In the genomic region with DNA sequence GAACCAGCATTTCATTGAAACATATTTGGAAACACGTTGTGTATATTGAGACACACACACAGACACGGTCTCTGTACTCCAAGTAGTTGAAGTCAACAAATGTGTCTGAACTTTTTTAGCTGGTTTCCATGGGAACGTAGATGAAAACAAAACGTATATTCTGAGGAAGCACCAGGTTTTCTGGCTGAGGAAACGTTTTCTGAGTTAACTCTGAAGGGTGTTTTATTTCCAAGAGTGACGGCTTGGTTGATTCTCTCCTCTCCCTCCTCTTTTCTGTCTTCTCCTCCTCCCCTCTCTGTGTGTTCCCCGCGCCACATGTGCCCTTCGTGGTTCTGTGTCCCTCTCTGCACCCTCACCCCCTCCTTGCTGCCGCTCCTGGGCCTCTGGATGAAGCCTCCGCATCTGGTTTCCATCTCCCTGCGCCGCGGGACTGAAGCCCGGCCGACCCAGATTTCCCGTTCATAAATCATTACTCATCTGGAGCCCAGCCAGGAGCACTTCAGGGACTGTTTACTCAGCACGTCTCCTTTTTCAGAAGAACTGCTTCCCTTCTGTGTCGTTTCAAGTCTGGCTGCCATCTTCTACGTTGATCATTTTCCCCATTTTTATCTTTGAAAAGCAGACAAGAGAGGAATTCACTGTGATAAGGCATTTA, we compare ENCODE assay signal across 9 cellular contexts.
DNase-seq lines count a peak whose midpoint lies in the region; ATAC-seq and TF ChIP-seq lines count a peak whose summit lies in the region.
"Had no signal": no experiment of that assay in that cellular context is flagged by ENCODE, and none has a peak within 500 bp of the region (broad histone marks: within the 10 kb centered on the region; RNA-seq: fewer than 3 reads in every experiment).

No MANE protein-coding gene starts in this region.

- intact Hi-C loops in activated CD4-positive, alpha-beta memory T cell treated with anti-CD3 and anti-CD28 coated beads for 36 hours (cut with micrococcal nuclease): loop anchor here (10.0 kb wide), 1 partner anchor 136 kb away; no protein-coding TSS in a partner anchor
- intact Hi-C loops in ascending aorta (cut with DNase I): loop anchor here (1.0 to 5.0 kb wide), 4 partner anchors 24 to 69 kb away; no protein-coding TSS in a partner anchor

- peaks cover 0 to 4% of the 10 kb centered on the region in 2 donors for H3K9me3 ChIP-seq in ascending aorta

- TF ChIP-seq CTCF in ascending aorta (IDR thresholded peaks at IDR 0.05): no peak

- H3K27me3 ChIP-seq in ascending aorta: no peaks in the 10 kb centered on the region

- H3K36me3 ChIP-seq in ascending aorta: no peaks in the 10 kb centered on the region

- H3K4me3 ChIP-seq in ascending aorta (peak overlapping the region; percentile 2 to 37), skin epidermis (peak overlapping the region in 1 of 7 experiments; percentile 10)

- peak; percentile 60 for DNase-seq in activated CD4-positive, alpha-beta memory T cell treated with anti-CD3 and anti-CD28 coated beads for 36 hours
- DNase-seq in activated CD4-positive, alpha-beta memory T cell treated with anti-CD3 and anti-CD28 coated beads, Interleukin-2, amount 10 ng/mL, durations not matched to agents 7 days and 5 days: no peak
- peak; percentile 22 for DNase-seq in NCI-H526 treated with DMSO at 0.1 percent for 48 hours (lab: John Stamatoyannopoulos, UW)
- DNase-seq in ascending aorta (ENCODE audit: low spot score in 2 of 2): peak; percentile 70 to 96
- DNase-seq in iPS-NIHi7 (ENCODE audit: extremely low spot score): peak; percentile 23
- DNase-seq: DND-41 had no signal

- H3K9me3 Mint-ChIP-seq in activated CD4-positive, alpha-beta memory T cell treated with anti-CD3 and anti-CD28 coated beads for 36 hours: peaks cover 3% of the 10 kb centered on the region
- H3K9me3 Mint-ChIP-seq in activated CD4-positive, alpha-beta memory T cell treated with anti-CD3 and anti-CD28 coated beads, Interleukin-2, amount 10 ng/mL, durations not matched to agents 7 days and 5 days: no peaks in the 10 kb centered on the region

- H3K27ac ChIP-seq in ascending aorta (peak overlapping the region; percentile 75 to 76), skin epidermis (peak overlapping the region in 20 of 21 experiments; percentile 45 to 87 (median 64))

- H3K4me1 ChIP-seq in ascending aorta: peaks cover 0 to 22% of the 10 kb centered on the region in 2 donors

- H3K36me3 Mint-ChIP-seq in activated CD4-positive, alpha-beta memory T cell treated with anti-CD3 and anti-CD28 coated beads for 36 hours: no peaks in the 10 kb centered on the region
- H3K36me3 Mint-ChIP-seq in activated CD4-positive, alpha-beta memory T cell treated with anti-CD3 and anti-CD28 coated beads, Interleukin-2, amount 10 ng/mL, durations not matched to agents 7 days and 5 days (ENCODE audit: low read depth): no peaks in the 10 kb centered on the region

- CTCF ChIA-PET in activated CD4-positive, alpha-beta memory T cell treated with anti-CD3 and anti-CD28 coated beads for 36 hours (lab: Charles Lee): interaction anchor here (0.9 kb wide), 1 partner anchor 10 kb away, joined by 3 read pairs; no protein-coding TSS in a partner anchor
- CTCF ChIA-PET in activated CD4-positive, alpha-beta memory T cell treated with anti-CD3 and anti-CD28 coated beads, Interleukin-2, amount 10 ng/mL, durations not matched to agents 7 days and 5 days (lab: Charles Lee): interaction anchor here (0.6 to 1.6 kb wide), 2 partner anchors 184 to 221 kb away, joined by 3 to 6 read pairs; no protein-coding TSS in a partner anchor

- H3K4me1 Mint-ChIP-seq in activated CD4-positive, alpha-beta memory T cell treated with anti-CD3 and anti-CD28 coated beads for 36 hours (ENCODE audit: low read depth): peaks cover 9% of the 10 kb centered on the region
- H3K4me1 Mint-ChIP-seq in activated CD4-positive, alpha-beta memory T cell treated with anti-CD3 and anti-CD28 coated beads, Interleukin-2, amount 10 ng/mL, durations not matched to agents 7 days and 5 days: peaks cover 5% of the 10 kb centered on the region

- ATAC-seq in GM19452 (IDR thresholded peaks at IDR 0.05; ENCODE audit: unreplicated experiment) (no peak), HG02870 (IDR thresholded peaks at IDR 0.05; ENCODE audit: unreplicated experiment) (no peak)

- POLR2A ChIA-PET in activated CD4-positive, alpha-beta memory T cell treated with anti-CD3 and anti-CD28 coated beads for 36 hours (lab: Charles Lee): no interaction called here
- POLR2A ChIA-PET in activated CD4-positive, alpha-beta memory T cell treated with anti-CD3 and anti-CD28 coated beads, Interleukin-2, amount 10 ng/mL, durations not matched to agents 7 days and 5 days (lab: Charles Lee): no interaction called here

- peaks cover 41% of the 10 kb centered on the region for H3K27me3 Mint-ChIP-seq in activated CD4-positive, alpha-beta memory T cell treated with anti-CD3 and anti-CD28 coated beads for 36 hours
- peaks cover 40% of the 10 kb centered on the region for H3K27me3 Mint-ChIP-seq in activated CD4-positive, alpha-beta memory T cell treated with anti-CD3 and anti-CD28 coated beads, Interleukin-2, amount 10 ng/mL, durations not matched to agents 7 days and 5 days

- peak overlapping the region; percentile 49 for H3K4me3 Mint-ChIP-seq in activated CD4-positive, alpha-beta memory T cell treated with anti-CD3 and anti-CD28 coated beads for 36 hours
- no peak overlapping the region for H3K4me3 Mint-ChIP-seq in activated CD4-positive, alpha-beta memory T cell treated with anti-CD3 and anti-CD28 coated beads, Interleukin-2, amount 10 ng/mL, durations not matched to agents 7 days and 5 days

- no peak overlapping the region for H3K27ac Mint-ChIP-seq in activated CD4-positive, alpha-beta memory T cell treated with anti-CD3 and anti-CD28 coated beads for 36 hours
- H3K27ac Mint-ChIP-seq in activated CD4-positive, alpha-beta memory T cell treated with anti-CD3 and anti-CD28 coated beads, Interleukin-2, amount 10 ng/mL, durations not matched to agents 7 days and 5 days: no peak overlapping the region
